ENCODE assay signal across 8 cellular contexts in the genomic region with DNA sequence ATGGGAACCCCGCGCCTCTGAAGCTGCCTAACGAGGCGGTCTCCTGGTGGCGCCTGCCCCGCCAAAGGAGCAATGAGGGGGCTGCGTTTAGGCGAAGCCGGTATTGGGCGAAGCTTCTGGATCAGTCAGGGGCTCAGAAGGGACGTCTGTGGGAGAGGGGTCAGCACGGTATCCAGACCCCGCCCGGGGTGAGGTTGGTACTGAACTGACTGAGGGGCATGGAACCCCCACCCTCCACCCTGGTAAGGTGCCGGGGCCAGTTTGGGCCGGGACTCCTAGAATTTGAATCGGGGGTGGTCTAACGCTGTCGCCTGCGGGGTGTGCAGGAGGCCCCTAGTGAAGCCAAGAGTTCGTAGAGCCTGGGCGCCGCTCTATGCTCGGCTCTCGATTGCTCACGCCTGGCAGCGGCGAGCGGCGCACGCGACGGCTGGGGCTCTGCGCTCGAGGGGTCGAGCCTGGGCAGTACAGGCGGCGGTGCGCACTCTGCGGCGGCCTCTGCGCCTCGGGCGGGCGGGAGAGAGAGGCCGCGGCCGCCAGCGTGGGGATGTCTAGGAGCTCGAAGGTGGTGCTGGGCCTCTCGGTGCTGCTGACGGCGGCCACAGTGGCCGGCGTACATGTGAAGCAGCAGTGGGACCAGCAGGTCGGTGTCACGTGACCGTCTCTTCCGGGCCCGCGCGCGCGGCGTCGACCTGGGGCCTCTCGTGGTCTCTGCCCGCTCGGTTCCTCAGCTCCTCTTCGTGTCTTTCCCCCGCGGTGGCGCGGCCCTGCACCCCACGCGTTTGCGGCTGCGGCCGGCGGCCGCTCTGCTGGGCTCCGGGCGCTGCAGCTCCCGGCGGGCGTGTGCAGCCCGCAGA. TPM values are rescaled to one million over a fixed set of nuclear protein-coding genes. Genes with fewer than 3 reads are reported as not detected.
DNase-seq lines count a peak whose midpoint lies in the region; ATAC-seq and TF ChIP-seq lines count a peak whose summit lies in the region.

A gene with protein sequence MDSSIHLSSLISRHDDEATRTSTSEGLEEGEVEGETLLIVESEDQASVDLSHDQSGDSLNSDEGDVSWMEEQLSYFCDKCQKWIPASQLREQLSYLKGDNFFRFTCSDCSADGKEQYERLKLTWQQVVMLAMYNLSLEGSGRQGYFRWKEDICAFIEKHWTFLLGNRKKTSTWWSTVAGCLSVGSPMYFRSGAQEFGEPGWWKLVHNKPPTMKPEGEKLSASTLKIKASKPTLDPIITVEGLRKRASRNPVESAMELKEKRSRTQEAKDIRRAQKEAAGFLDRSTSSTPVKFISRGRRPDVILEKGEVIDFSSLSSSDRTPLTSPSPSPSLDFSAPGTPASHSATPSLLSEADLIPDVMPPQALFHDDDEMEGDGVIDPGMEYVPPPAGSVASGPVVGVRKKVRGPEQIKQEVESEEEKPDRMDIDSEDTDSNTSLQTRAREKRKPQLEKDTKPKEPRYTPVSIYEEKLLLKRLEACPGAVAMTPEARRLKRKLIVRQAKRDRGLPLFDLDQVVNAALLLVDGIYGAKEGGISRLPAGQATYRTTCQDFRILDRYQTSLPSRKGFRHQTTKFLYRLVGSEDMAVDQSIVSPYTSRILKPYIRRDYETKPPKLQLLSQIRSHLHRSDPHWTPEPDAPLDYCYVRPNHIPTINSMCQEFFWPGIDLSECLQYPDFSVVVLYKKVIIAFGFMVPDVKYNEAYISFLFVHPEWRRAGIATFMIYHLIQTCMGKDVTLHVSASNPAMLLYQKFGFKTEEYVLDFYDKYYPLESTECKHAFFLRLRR (plus strand): TSS at position 452 of the 854 bp plus-strand sequence. CDS start 4,798 bp downstream, outside the sequence.
A gene with protein sequence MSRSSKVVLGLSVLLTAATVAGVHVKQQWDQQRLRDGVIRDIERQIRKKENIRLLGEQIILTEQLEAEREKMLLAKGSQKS (plus strand): TSS at position 452 of the 854 bp plus-strand sequence. CDS start 93 bp downstream, at position 545.

- peak within 1 kb of the TSS; percentile 86 for H3K4me3 Mint-ChIP-seq in chondrocyte (ENCODE audit: unreplicated experiment)

- no peaks in the 10 kb centered on the region for H3K9me3 Mint-ChIP-seq in chondrocyte (ENCODE audit: low read depth)

- DNase-seq in AML-193 (lab: John Stamatoyannopoulos, UW) (peak; percentile 73 to 79), NCI-H460 (ENCODE audit: extremely low read depth, low read depth) (peak; percentile 86), chondrocyte (ENCODE audit: low spot score) (peak; percentile 94), kidney glomerular epithelial cell (lab: John Stamatoyannopoulos, UW) (peak; percentile 75)
- peak; percentile 86 to 88 for DNase-seq in activated CD4-positive, alpha-beta T cell treated with anti-CD3 and anti-CD28 coated beads for 24 hours (ENCODE audit: low read depth in 2 of 2)
- peak; percentile 77 to 87 for DNase-seq in stimulated activated CD4-positive, alpha-beta T cell treated with anti-CD3 and anti-CD28 coated beads, Interleukin-15, amount 100 ng/mL, for 48 hours (ENCODE audit: low read depth in 2 of 2)

- H3K36me3 Mint-ChIP-seq in chondrocyte (ENCODE audit: low read depth), result peaks cover 6% of the 10 kb centered on the region

- ATAC-seq in GM19025 (IDR thresholded peaks at IDR 0.05; ENCODE audit: low read depth, unreplicated experiment), result peak; percentile 87
- peak; percentile 87 for ATAC-seq in HG03280 (IDR thresholded peaks at IDR 0.05; ENCODE audit: unreplicated experiment)

- peaks cover 22% of the 10 kb centered on the region for H3K4me1 Mint-ChIP-seq in chondrocyte (ENCODE audit: low read depth)

- TF ChIP-seq CTCF in chondrocyte (IDR thresholded peaks at IDR 0.05), result no peak

- H3K27me3 Mint-ChIP-seq in chondrocyte (ENCODE audit: low read depth), result peaks cover 8% of the 10 kb centered on the region

- peak within 1 kb of the TSS; percentile 82 for H3K27ac Mint-ChIP-seq in chondrocyte (ENCODE audit: unreplicated experiment)

RNA-seq across cellular contexts. Expression of the first gene that starts in this region (rescaled TPM):
- 6.3 and 7.3 TPM in 2 replicates for total RNA-seq in NCI-H460 (2014; rRNA removed; shearing (Covaris generic))
- 7.5 and 24.8 TPM in 2 replicates for polyA plus RNA-seq in NCI-H460 (2014; cell fraction: nucleus; rRNA removed)
- 13.6 to 14.5 TPM (median 14.1 TPM) in 3 replicates for total RNA-seq in chondrocyte

RNA-seq across cellular contexts. Expression of the second gene that starts in this region (rescaled TPM):
- total RNA-seq in NCI-H460 (2014; rRNA removed; shearing (Covaris generic)), result 32.4 and 38.0 TPM in 2 replicates
- 24.4 and 39.9 TPM in 2 replicates for polyA plus RNA-seq in NCI-H460 (2014; cell fraction: nucleus; rRNA removed)
- total RNA-seq in chondrocyte, result 8.2 to 13.9 TPM (median 10.0 TPM) in 3 replicates

Comparison
In these comparisons a context has a peak if more than half of its experiments do, and no peak if none do; other contexts are left out.
1. Peak in every context shown above with its lines: DNase-seq and ATAC-seq.